ENCODE assay signal across 9 cellular contexts in genomic region chr12:92466391-92467305, GRCh38.
DNase-seq lines count a peak whose midpoint lies in the region; ATAC-seq and TF ChIP-seq lines count a peak whose summit lies in the region.
"Had no signal": no experiment of that assay in that cellular context is flagged by ENCODE, and none has a peak within 500 bp of the region (broad histone marks: within the 10 kb centered on the region; RNA-seq: fewer than 3 reads in every experiment).

No MANE protein-coding gene starts in this region.

- H3K14ac ChIP-seq in neuronal stem cell (ENCODE audit: low read length): no peak overlapping the region

- peak; percentile 40 for ATAC-seq in GM21390 (IDR thresholded peaks at IDR 0.05; ENCODE audit: unreplicated experiment)
- ATAC-seq: HCT116 had no signal

- WGBS in neuronal stem cell (ENCODE audit: extremely low coverage in 2 of 2, insufficient read length in 2 of 2, insufficient replicate concordance in 1 of 2), 2 donors: no CpG with 5 or more reads among the region's 13 CpGs

- H2AFZ ChIP-seq in KMS-11 (ENCODE audit: low read depth) (peak overlapping the region; percentile 74), neuronal stem cell (ENCODE audit: low read length) (peak overlapping the region; percentile 77)

- H3K4me3 ChIP-seq in DOHH2 (ENCODE audit: low read length) (peak overlapping the region; percentile 69), KMS-11 (IDR thresholded peaks at IDR 0.05; ENCODE audit: insufficient read depth, low read depth, low read length) (no peak overlapping the region), neuronal stem cell (ENCODE audit: low read length in 2 of 2) (no peak overlapping the region), BE2C (ENCODE audit: low read depth, low read length) (no peak overlapping the region)

- H3K36me3 ChIP-seq in DOHH2 (ENCODE audit: control insufficient read depth, low read length) (peaks cover 15% of the 10 kb centered on the region), KMS-11 (ENCODE audit: insufficient read depth) (no peaks in the 10 kb centered on the region), neuronal stem cell (replicated peaks in 1 of 2; ENCODE audit: control insufficient read depth in 2 of 2, insufficient read depth in 2 of 2, low read length in 2 of 2) (no peaks in the 10 kb centered on the region), BE2C (no peaks in the 10 kb centered on the region)

- H3K9ac ChIP-seq in KMS-11 (peak overlapping the region; percentile 7; the same call in 1 of the 2 replicates), neuronal stem cell (ENCODE audit: low read depth, low read length, poor library complexity) (no peak overlapping the region)

- H4K91ac ChIP-seq in neuronal stem cell (ENCODE audit: low read depth, low read length, poor library complexity): no peak overlapping the region

- no peak overlapping the region for H2BK5ac ChIP-seq in neuronal stem cell (ENCODE audit: low read length)

- no peak overlapping the region for H2BK15ac ChIP-seq in neuronal stem cell (ENCODE audit: low read length)

- no peak overlapping the region for H2AK5ac ChIP-seq in neuronal stem cell (ENCODE audit: low read depth, low read length)

- H3K4ac ChIP-seq in neuronal stem cell (ENCODE audit: low read length): no peak overlapping the region

- H4K20me1 ChIP-seq in DOHH2 (ENCODE audit: control insufficient read depth, insufficient read depth, low read depth, low read length) (no peaks in the 10 kb centered on the region), KMS-11 (ENCODE audit: insufficient read depth) (no peaks in the 10 kb centered on the region)

- peak overlapping the region; percentile 55 for H3K18ac ChIP-seq in neuronal stem cell (ENCODE audit: low read length)

- no peak overlapping the region for H3K23ac ChIP-seq in neuronal stem cell (ENCODE audit: low read depth, low read length, poor library complexity)

- H3K9me2 ChIP-seq in DOHH2 (replicated peaks; ENCODE audit: control insufficient read depth, low read length): no peaks in the 10 kb centered on the region

- TF ChIP-seq CTCF in DOHH2 (IDR thresholded peaks at IDR 0.05; ENCODE audit: low read depth, low read length, poor library complexity, severe bottlenecking): no peak
- no peak for TF ChIP-seq CTCF in KMS-11 (conservative IDR thresholded peaks at IDR 0.05; ENCODE audit: low read depth, low read length)
- no peak for TF ChIP-seq CTCF in BE2C (IDR thresholded peaks at IDR 0.05; ENCODE audit: low read depth, low read length)

- H3K4me2 ChIP-seq in DOHH2 (ENCODE audit: low read length) (peak overlapping the region; percentile 77), KMS-11 (peak overlapping the region; percentile 87), neuronal stem cell (ENCODE audit: insufficient read depth, low read length, poor library complexity, severe bottlenecking) (no peak overlapping the region)

- H3K27me3 ChIP-seq in DOHH2 (ENCODE audit: control insufficient read depth, low read length) (no peaks in the 10 kb centered on the region), KMS-11 (ENCODE audit: insufficient read depth, low read depth) (no peaks in the 10 kb centered on the region), neuronal stem cell (ENCODE audit: control insufficient read depth in 3 of 3, insufficient read depth in 3 of 3, low read depth in 1 of 3, low read length in 3 of 3) (no peaks in the 10 kb centered on the region), BE2C (no peaks in the 10 kb centered on the region)

- H3K79me2 ChIP-seq in DOHH2 (ENCODE audit: control insufficient read depth, low read length) (peaks cover 24% of the 10 kb centered on the region), KMS-11 (ENCODE audit: insufficient read depth, low read depth) (no peaks in the 10 kb centered on the region)

- DNase-seq in cerebellar cortex (ENCODE audit: low spot score) (peak; percentile 78), neuronal stem cell (ENCODE audit: low spot score) (peak; percentile 45), BE2C (no peak)
- DNase-seq in activated naive CD4-positive, alpha-beta T cell treated with Interleukin-2 at 50 U/mL for 16 hours: no peak
- no peak for DNase-seq in activated CD4-positive, alpha-beta T cell treated with anti-CD3 and anti-CD28 coated beads for 48 hours

- H2BK120ac ChIP-seq in neuronal stem cell (ENCODE audit: low read depth, low read length): no peak overlapping the region

- H3K9me3 ChIP-seq in DOHH2 (ENCODE audit: control insufficient read depth, insufficient read depth, low read length) (no peaks in the 10 kb centered on the region), neuronal stem cell (replicated peaks in 1 of 2; ENCODE audit: control insufficient read depth in 2 of 2, insufficient read depth in 1 of 2, low read depth in 1 of 2, low read length in 2 of 2) (peaks cover 0 to 2% of the 10 kb centered on the region in 2 donors), BE2C (no peaks in the 10 kb centered on the region)

- no peaks in the 10 kb centered on the region for H3K79me1 ChIP-seq in neuronal stem cell (ENCODE audit: low read depth, low read length)

- no peak overlapping the region for H2BK12ac ChIP-seq in neuronal stem cell (ENCODE audit: low read length)

- H3K27ac ChIP-seq in DOHH2 (ENCODE audit: low read depth, low read length): peak overlapping the region; percentile 89
- peak overlapping the region; percentile 64 for H3K27ac ChIP-seq in KMS-11
- peak overlapping the region; percentile 83 for H3K27ac ChIP-seq in neuronal stem cell (replicated peaks; ENCODE audit: low read length)

- peaks cover 59% of the 10 kb centered on the region for H3F3A ChIP-seq in DOHH2 (ENCODE audit: control insufficient read depth, insufficient read depth)

- H4K8ac ChIP-seq in neuronal stem cell (ENCODE audit: low read depth, low read length): peak overlapping the region; percentile 52

- H3K4me1 ChIP-seq in DOHH2 (ENCODE audit: control insufficient read depth, low read length): peaks cover 99% of the 10 kb centered on the region
- H3K4me1 ChIP-seq in KMS-11 (ENCODE audit: low read depth, poor library complexity, severe bottlenecking): peaks cover 96% of the 10 kb centered on the region
- peaks cover 8 to 13% of the 10 kb centered on the region in 2 donors for H3K4me1 ChIP-seq in neuronal stem cell (ENCODE audit: control insufficient read depth in 2 of 2, insufficient read depth in 1 of 2, low read depth in 1 of 2, low read length in 2 of 2)
- H3K4me1 ChIP-seq in BE2C: no peaks in the 10 kb centered on the region; the same call in 1 of the 2 replicates

Comparison
In these comparisons a context has a peak if more than half of its experiments do, and no peak if none do; other contexts are left out.
1. DNase-seq: peak in cerebellar cortex (single experiment) and neuronal stem cell (single experiment); none in activated naive CD4-positive, alpha-beta T cell treated with Interleukin-2 at 50 U/mL for 16 hours (single experiment), BE2C (single experiment) and activated CD4-positive, alpha-beta T cell treated with anti-CD3 and anti-CD28 coated beads for 48 hours (single experiment).
2. Peak in every context shown above with its lines, with median percentiles within 50 percentile points of each other: H3K27ac ChIP-seq.